ENCODE assay signal across 37 cellular contexts in genomic region chr10:129992356-129992755, GRCh38. TPM values are rescaled to one million over a fixed set of nuclear protein-coding genes. Genes with fewer than 3 reads are reported as not detected.
"Had no signal": no experiment of that assay in that cellular context is flagged by ENCODE, and none has a peak within 500 bp of the region (broad histone marks: within the 10 kb centered on the region; RNA-seq: fewer than 3 reads in every experiment).

No MANE protein-coding gene starts in this region.

- ATAC-seq: activated naive CD4-positive, alpha-beta T cell treated with anti-CD3 and anti-CD28 coated beads, Interleukin-2, amount 50 U/mL, for 72 hours; activated naive CD8-positive, alpha-beta T cell treated with anti-CD3 and anti-CD28 coated beads, Interleukin-2, amount 50 U/mL, for 24 hours; activated T-cell treated with anti-CD3 and anti-CD28 coated beads, Interleukin-2, amount 50 U/mL, for 4 hours; activated T-cell treated with anti-CD3 and anti-CD28 coated beads, Interleukin-2, amount 50 U/mL, for 72 hours; activated T-helper 17 cell treated with anti-CD3 and anti-CD28 coated beads, Interleukin-2, amount 50 U/mL, for 72 hours; body of pancreas had no signal

- DNase-seq: activated effector memory CD4-positive, alpha-beta T cell treated with anti-CD3 and anti-CD28 coated beads, Interleukin-2, amount 50 U/mL, for 16 hours; activated effector memory CD4-positive, alpha-beta T cell treated with Interleukin-2 at 50 U/mL for 16 hours; activated gamma-delta T cell; activated gamma-delta T cell treated with Interleukin-2 at 50 U/mL for 16 hours; activated naive CD4-positive, alpha-beta T cell; activated naive CD4-positive, alpha-beta T cell treated with anti-CD3 and anti-CD28 coated beads for 36 hours; activated naive CD4-positive, alpha-beta T cell treated with anti-CD3 and anti-CD28 coated beads, Interleukin-2, amount 10 ng/mL, durations not matched to agents 7 days and 5 days; activated naive CD4-positive, alpha-beta T cell treated with anti-CD3 and anti-CD28 coated beads, Interleukin-2, amount 50 U/mL, for 16 hours; activated naive CD4-positive, alpha-beta T cell treated with Interleukin-2 at 50 U/mL for 16 hours; activated naive CD8-positive, alpha-beta T cell treated with anti-CD3 and anti-CD28 coated beads for 36 hours; activated naive CD8-positive, alpha-beta T cell treated with anti-CD3 and anti-CD28 coated beads, Interleukin-2, amount 10 ng/mL, durations not matched to agents 7 days and 5 days; activated naive CD8-positive, alpha-beta T cell treated with anti-CD3 and anti-CD28 coated beads, Interleukin-2, amount 50 U/mL, for 24 hours; activated T-cell treated with anti-CD3 and anti-CD28 coated beads, Interleukin-2, amount 50 U/mL, for 1 hour; activated T-cell treated with anti-CD3 and anti-CD28 coated beads, Interleukin-2, amount 50 U/mL, for 24 hours; activated T-cell treated with anti-CD3 and anti-CD28 coated beads, Interleukin-2, amount 50 U/mL, for 4 hours; activated T-cell treated with anti-CD3 and anti-CD28 coated beads, Interleukin-2, amount 50 U/mL, for 48 hours; activated T-cell treated with anti-CD3 and anti-CD28 coated beads, Interleukin-2, amount 50 U/mL, for 72 hours; adrenal gland; amniotic stem cell; amygdala; anterior cingulate cortex; aorta; body of pancreas; brain microvascular endothelial cell; caudate nucleus; central memory CD4-positive, alpha-beta T cell; cerebellar nuclear complex had no signal

- H3K27ac ChIP-seq: adrenal gland, ascending aorta, body of pancreas, brain microvascular endothelial cell, breast epithelium, cardiac muscle cell had no signal

- H3K27me3 ChIP-seq: adrenal gland, ascending aorta, body of pancreas, brain microvascular endothelial cell had no signal

- H3K9me3 ChIP-seq: adrenal gland, body of pancreas had no signal

- H3K4me3 ChIP-seq: adrenal gland, ascending aorta, body of pancreas, breast epithelium, cardiac muscle cell had no signal

- H3K4me1 ChIP-seq: adrenal gland, ascending aorta, body of pancreas, breast epithelium had no signal

- H3K36me3 ChIP-seq: adrenal gland, ascending aorta, brain microvascular endothelial cell, breast epithelium, cardiac muscle cell had no signal

- FAIRE-seq: astrocyte, bronchial epithelial cell had no signal

RNA-seq across cellular contexts. Expression of gene EBF3, which starts 28.3 kb away (rescaled TPM):
- total RNA-seq: activated naive CD4-positive, alpha-beta T cell treated with anti-CD3 and anti-CD28 coated beads for 36 hours; activated naive CD4-positive, alpha-beta T cell treated with anti-CD3 and anti-CD28 coated beads, Interleukin-2, amount 50 U/mL, for 72 hours; activated naive CD8-positive, alpha-beta T cell treated with anti-CD3 and anti-CD28 coated beads for 36 hours; activated naive CD8-positive, alpha-beta T cell treated with anti-CD3 and anti-CD28 coated beads, Interleukin-2, amount 10 ng/mL, durations not matched to agents 7 days and 5 days; activated T-cell treated with anti-CD3 and anti-CD28 coated beads, Interleukin-2, amount 50 U/mL, for 4 hours; activated T-cell treated with anti-CD3 and anti-CD28 coated beads, Interleukin-2, amount 50 U/mL, for 72 hours; activated T-helper 1 cell treated with anti-CD3 and anti-CD28 coated beads, Interleukin-12 subunit alpha, Interleukin-12 subunit beta, Interleukin-2, Interleukin-4 antibody, amounts not matched to agents 30 ng/mL and 10 ng/mL and 1 ng/mL, durations not matched to agents 14 hours and 24 hours and 36 hours; activated T-helper 17 cell treated with anti-CD3 and anti-CD28 coated beads, Interleukin-2, amount 50 U/mL, for 72 hours; activated T-helper 2 cell treated with anti-CD3 and anti-CD28 coated beads, Interferon-gamma antibody, Interleukin-2, Interleukin-4, amounts not matched to agents 10 μg/mL and 5 μg/mL and 100 μg/mL, durations not matched to agents 14 hours and 24 hours and 36 hours; chondrocyte had no signal
